Comparison of ENCODE assay signal across 1 cellular context in genomic region chr14:50834802-50835276, GRCh38.
TF ChIP-seq lines count a peak whose summit lies in the region.

No MANE protein-coding gene starts in this region.

TF ChIP-seq in HepG2, 621 proteins besides CTCF, POLR2A, EP300 and RAD21 (continued from another document and continues in another):
- no peak for TF ChIP-seq CENPT (CRISPR knock-in tag; IDR thresholded peaks at IDR 0.05; ENCODE audit: low read depth)
- no peak for TF ChIP-seq ZNF432 (CRISPR knock-in tag; IDR thresholded peaks at IDR 0.05; ENCODE audit: borderline replicate concordance)
- no peak for TF ChIP-seq FOXA1 (IDR thresholded peaks at IDR 0.05)
- peak; percentile 28; the same call in 1 of the 2 replicates for TF ChIP-seq FOXA1 (CRISPR knock-in tag; IDR thresholded peaks at IDR 0.05)
- no peak for TF ChIP-seq ZNF883 (CRISPR knock-in tag; IDR thresholded peaks at IDR 0.05; ENCODE audit: not compliant biosample characterization)
- TF ChIP-seq ZFP91 (CRISPR knock-in tag; IDR thresholded peaks at IDR 0.05; ENCODE audit: borderline replicate concordance), result no peak
- TF ChIP-seq CBX5 (CRISPR knock-in tag; IDR thresholded peaks at IDR 0.05; ENCODE audit: borderline replicate concordance), result no peak
- no peak for TF ChIP-seq HOMEZ (CRISPR knock-in tag; IDR thresholded peaks at IDR 0.05; ENCODE audit: low read depth)
- no peak for TF ChIP-seq ZNF276 (CRISPR knock-in tag; IDR thresholded peaks at IDR 0.05; ENCODE audit: low read depth)
- no peak for TF ChIP-seq RFX3 (CRISPR knock-in tag; IDR thresholded peaks at IDR 0.05)
- TF ChIP-seq RELA (CRISPR knock-in tag; IDR thresholded peaks at IDR 0.05), result no peak
- no peak for TF ChIP-seq RNF219 (CRISPR knock-in tag; IDR thresholded peaks at IDR 0.05)
- no peak for TF ChIP-seq POLR2AphosphoS5 (IDR thresholded peaks at IDR 0.05; ENCODE audit: low read depth, low read length)
- no peak for TF ChIP-seq ZNF747 (CRISPR knock-in tag; IDR thresholded peaks at IDR 0.05; ENCODE audit: borderline replicate concordance)
- TF ChIP-seq PHF20 (CRISPR knock-in tag; IDR thresholded peaks at IDR 0.05), result no peak
- no peak for TF ChIP-seq AFF4 (CRISPR knock-in tag; IDR thresholded peaks at IDR 0.05)
- TF ChIP-seq ARID4A (CRISPR knock-in tag; IDR thresholded peaks at IDR 0.05; ENCODE audit: borderline replicate concordance), result peak; percentile 48; the same call in 1 of the 2 replicates
- no peak for TF ChIP-seq BRF2 (CRISPR knock-in tag; IDR thresholded peaks at IDR 0.05)
- no peak for TF ChIP-seq ZBTB46 (CRISPR knock-in tag; IDR thresholded peaks at IDR 0.05; ENCODE audit: borderline replicate concordance)
- TF ChIP-seq YEATS4 (CRISPR knock-in tag; IDR thresholded peaks at IDR 0.05; ENCODE audit: borderline replicate concordance), result no peak
- peak; percentile 91 to 95 for TF ChIP-seq NR2F1 (CRISPR knock-in tag; IDR thresholded peaks at IDR 0.05)
- TF ChIP-seq UBTF (CRISPR knock-in tag; IDR thresholded peaks at IDR 0.05), result no peak
- no peak for TF ChIP-seq BRD4 (CRISPR knock-in tag; IDR thresholded peaks at IDR 0.05)
- 0 out of 2 replicates have a peak, but pooled peaks have one; percentile 53 for TF ChIP-seq KDM3A (CRISPR knock-in tag; IDR thresholded peaks at IDR 0.05; ENCODE audit: low read depth)
- TF ChIP-seq DRAP1 (CRISPR knock-in tag; IDR thresholded peaks at IDR 0.05), result no peak
- TF ChIP-seq ZNF839 (CRISPR knock-in tag; IDR thresholded peaks at IDR 0.05; ENCODE audit: borderline replicate concordance), result no peak
- no peak for TF ChIP-seq PAX8 (CRISPR knock-in tag; IDR thresholded peaks at IDR 0.05; ENCODE audit: borderline replicate concordance)
- peak; percentile 23; the same call in 1 of the 2 replicates for TF ChIP-seq ZBTB7A (CRISPR knock-in tag; IDR thresholded peaks at IDR 0.05)
- TF ChIP-seq KDM5B (CRISPR knock-in tag; IDR thresholded peaks at IDR 0.05; ENCODE audit: borderline replicate concordance), result no peak
- TF ChIP-seq ATAD3A (CRISPR knock-in tag; IDR thresholded peaks at IDR 0.05), result no peak
- TF ChIP-seq ZNF589 (CRISPR knock-in tag; conservative IDR thresholded peaks at IDR 0.05), result no peak
- TF ChIP-seq ZNF296 (CRISPR knock-in tag; conservative IDR thresholded peaks at IDR 0.05), result no peak
- no peak for TF ChIP-seq SYNCRIP (IDR thresholded peaks at IDR 0.05; ENCODE audit: insufficient read depth, low read depth, low read length)
